ENCODE assay signal across 11 cellular contexts in genomic region chr5:131270809-131271208, GRCh38. TPM values are rescaled to one million over a fixed set of nuclear protein-coding genes. Genes with fewer than 3 reads are reported as not detected.
DNase-seq lines count a peak whose midpoint lies in the region; ATAC-seq, FAIRE-seq and TF ChIP-seq lines count a peak whose summit lies in the region.
"Had no signal": no experiment of that assay in that cellular context is flagged by ENCODE, and none has a peak within 500 bp of the region (broad histone marks: within the 10 kb centered on the region; RNA-seq: fewer than 3 reads in every experiment).

No MANE protein-coding gene starts in this region.

- 66% methylated on average over 2 of the region's 2 CpGs for WGBS in K562 (ENCODE audit: insufficient coverage, low coverage, missing lambda C conversion rate)

- H3K4me2 ChIP-seq in OCI-LY3 (ENCODE audit: low read length) (peak overlapping the region; percentile 94), K562 (ENCODE audit: insufficient read depth, low read length) (no peak overlapping the region)

- H3K27me3 ChIP-seq in OCI-LY3 (ENCODE audit: low read depth, low read length) (no peaks in the 10 kb centered on the region), K562 (ENCODE audit: control insufficient read depth in 2 of 2, insufficient read depth in 2 of 2, low read length in 2 of 2) (no peaks in the 10 kb centered on the region), rectal smooth muscle tissue (ENCODE audit: control insufficient read depth, insufficient read depth, low read length) (no peaks in the 10 kb centered on the region)

- no peak for DNase-seq in activated CD4-positive, alpha-beta T cell treated with anti-CD3 and anti-CD28 coated beads for 36 hours
- no peak for DNase-seq in activated CD4-positive, alpha-beta T cell treated with anti-CD3 and anti-CD28 coated beads for 1 hour
- DNase-seq in K562 (ENCODE audit: extremely low read depth in 1 of 4, low spot score in 3 of 4): no peak
- DNase-seq in GOT3 (lab: John Stamatoyannopoulos, UW): no peak
- no peak for DNase-seq in KG1 (lab: John Stamatoyannopoulos, UW)
- DNase-seq in iPS-NIHi7 (ENCODE audit: extremely low spot score): no peak
- DNase-seq: NCI-H1092 treated with DMSO at 0.1 percent for 48 hours had no signal

- intact Hi-C loops in activated CD4-positive, alpha-beta T cell treated with anti-CD3 and anti-CD28 coated beads for 36 hours (cut with DNase I, micrococcal nuclease): loop anchor here in 1 of 2 experiments (5.0 kb wide), 2 partner anchors 366 to 826 kb away; partner anchors contain the start of gene RAPGEF6
- intact Hi-C loops in K562 (cut with micrococcal nuclease): no loop called here

- POLR2A ChIA-PET in activated CD4-positive, alpha-beta T cell treated with anti-CD3 and anti-CD28 coated beads for 36 hours (lab: Charles Lee): interaction anchor here (1.0 to 1.2 kb wide), 3 partner anchors 11 to 119 kb away, joined by 3 read pairs; no protein-coding TSS in a partner anchor
- POLR2A ChIA-PET in K562 (lab: Yijun Ruan, JAX): interaction anchor here (0.6 to 1.2 kb wide), 5 partner anchors 14 to 630 kb away, joined by 3 to 4 read pairs (median 3); no protein-coding TSS in a partner anchor

- H3K27ac ChIP-seq in OCI-LY3 (ENCODE audit: low read length) (peak overlapping the region; percentile 94), K562 (ENCODE audit: extremely low read depth, low read depth, low read length) (no peak overlapping the region), rectal smooth muscle tissue (ENCODE audit: low read depth, low read length) (no peak overlapping the region)

- TF ChIP-seq POLR2A in K562 (conservative IDR thresholded peaks at IDR 0.05): no peak

- peaks cover 45% of the 10 kb centered on the region for H3K36me3 Mint-ChIP-seq in activated CD4-positive, alpha-beta T cell treated with anti-CD3 and anti-CD28 coated beads for 36 hours (ENCODE audit: low read depth)

- TF ChIP-seq RAD21 in K562 (CRISPR knock-in tag; conservative IDR thresholded peaks at IDR 0.05 in 1 of 2, IDR thresholded peaks at IDR 0.05 in 1 of 2): no peak

- ATAC-seq in activated CD4-positive, alpha-beta T cell treated with anti-CD3 and anti-CD28 coated beads for 36 hours: no peak
- peak; percentile 9; the same call in 2 of the 3 replicates for ATAC-seq in K562

- H2AFZ ChIP-seq in OCI-LY3 (ENCODE audit: low read depth, low read length) (no peak overlapping the region), K562 (ENCODE audit: low read depth, low read length) (no peak overlapping the region)

- H3K4me1 ChIP-seq in OCI-LY3 (ENCODE audit: low read length) (peaks cover 80% of the 10 kb centered on the region), K562 (replicated peaks in 1 of 2; ENCODE audit: control insufficient read depth in 2 of 2, insufficient read depth in 2 of 2, low read length in 2 of 2) (peaks cover 0 to 4% of the 10 kb centered on the region in 2 experiments; a peak in 2 of 5 replicates), rectal smooth muscle tissue (ENCODE audit: control insufficient read depth, insufficient read depth, low read length) (no peaks in the 10 kb centered on the region)

- TF ChIP-seq EP300 in K562 (IDR thresholded peaks at IDR 0.05; ENCODE audit: low read length): no peak

- H3K27ac Mint-ChIP-seq in activated CD4-positive, alpha-beta T cell treated with anti-CD3 and anti-CD28 coated beads for 36 hours: peak overlapping the region; percentile 97

- H3K36me3 ChIP-seq in OCI-LY3 (replicated peaks; ENCODE audit: low read depth, low read length) (peaks cover 14% of the 10 kb centered on the region), K562 (ENCODE audit: control insufficient read depth, insufficient read depth, low read length) (no peaks in the 10 kb centered on the region), rectal smooth muscle tissue (ENCODE audit: control insufficient read depth, insufficient read depth, low read length) (no peaks in the 10 kb centered on the region)

- no peaks in the 10 kb centered on the region for H3K9me3 Mint-ChIP-seq in activated CD4-positive, alpha-beta T cell treated with anti-CD3 and anti-CD28 coated beads for 36 hours (ENCODE audit: low read depth)
- H3K9me3 Mint-ChIP-seq: neural crest cell had no signal

- peak overlapping the region; percentile 71 for H3K4me3 Mint-ChIP-seq in activated CD4-positive, alpha-beta T cell treated with anti-CD3 and anti-CD28 coated beads for 36 hours
- H3K4me3 Mint-ChIP-seq: neural crest cell had no signal

- BruUV-seq in K562 (replicated peaks; lab: Mats Ljungman, UMichigan): TSS peak; percentile 1

- H3K79me2 ChIP-seq in OCI-LY3 (ENCODE audit: low read length) (peaks cover 100% of the 10 kb centered on the region), K562 (ENCODE audit: control insufficient read depth, insufficient read depth, low read length) (peaks cover 93% of the 10 kb centered on the region)

- H3K27me3 Mint-ChIP-seq in activated CD4-positive, alpha-beta T cell treated with anti-CD3 and anti-CD28 coated beads for 36 hours: no peaks in the 10 kb centered on the region

- H4K20me1 ChIP-seq in OCI-LY3 (ENCODE audit: insufficient read depth, low read length) (peaks cover 71% of the 10 kb centered on the region), K562 (replicated peaks; ENCODE audit: control insufficient read depth, insufficient read depth, low read length) (peaks cover 8% of the 10 kb centered on the region)

- CTCF ChIA-PET in activated CD4-positive, alpha-beta T cell treated with anti-CD3 and anti-CD28 coated beads for 36 hours (lab: Charles Lee): interaction anchor here (0.9 to 1.5 kb wide), 6 partner anchors 9 to 111 kb away, joined by 3 to 5 read pairs (median 4); no protein-coding TSS in a partner anchor
- CTCF ChIA-PET in K562 (lab: Yijun Ruan, JAX; ENCODE audit: low intra/inter-chr PET ratio): no interaction called here

- H3K9me1 ChIP-seq in K562 (ENCODE audit: control insufficient read depth, insufficient read depth, low read length): no peaks in the 10 kb centered on the region

- H3K4me1 Mint-ChIP-seq in activated CD4-positive, alpha-beta T cell treated with anti-CD3 and anti-CD28 coated beads for 36 hours: peaks cover 72% of the 10 kb centered on the region

- H3K4me3 ChIP-seq in OCI-LY3 (ENCODE audit: low read length) (peak overlapping the region; percentile 67), K562 (no peak overlapping the region), rectal smooth muscle tissue (ENCODE audit: low read length) (peak overlapping the region; percentile 8)

- FAIRE-seq in K562 (lab: Jason Lieb, UNC): no peak
- FAIRE-seq: colon had no signal

- H3K9me3 ChIP-seq in OCI-LY3 (ENCODE audit: insufficient read depth, low read length) (no peaks in the 10 kb centered on the region), K562 (replicated peaks; ENCODE audit: control insufficient read depth, insufficient read depth, low read depth, low read length) (no peaks in the 10 kb centered on the region)

- no peak for TF ChIP-seq CTCF in OCI-LY3 (IDR thresholded peaks at IDR 0.05; ENCODE audit: low read depth, low read length)
- no peak for TF ChIP-seq CTCF in K562 (IDR thresholded peaks at IDR 0.05 in 2 of 3, conservative IDR thresholded peaks at IDR 0.05 in 1 of 3; ENCODE audit: insufficient read depth in 2 of 3, low read depth in 1 of 3, low read length in 3 of 3)

- H3K9ac ChIP-seq in OCI-LY3 (ENCODE audit: low read length): peak overlapping the region; percentile 58
- no peak overlapping the region for H3K9ac ChIP-seq in K562 (ENCODE audit: insufficient read depth in 1 of 2, low read depth in 2 of 2, low read length in 2 of 2)
- no peak overlapping the region for H3K9ac ChIP-seq in rectal smooth muscle tissue (ENCODE audit: low read length)

- in situ Hi-C loops in K562 (cut with MboI): no loop called here

TF ChIP-seq in K562, 482 proteins besides CTCF, POLR2A, EP300 and RAD21 (continues in another document):
- TF ChIP-seq DIDO1 (tag; IDR thresholded peaks at IDR 0.05; ENCODE audit: low read depth) (no peak), BRD9 (IDR thresholded peaks at IDR 0.05; ENCODE audit: low read depth, partially characterized antibody) (no peak), ZNF699 (CRISPR knock-in tag; IDR thresholded peaks at IDR 0.05; ENCODE audit: insufficient replicate concordance) (no peak), ZNF740 (CRISPR knock-in tag; IDR thresholded peaks at IDR 0.05) (no peak), ZNF740 (tag; IDR thresholded peaks at IDR 0.05) (no peak), POLR3A (IDR thresholded peaks at IDR 0.05; ENCODE audit: borderline replicate concordance, extremely low read depth, insufficient read depth, insufficient read length) (no peak), ZNF121 (CRISPR knock-in tag; conservative IDR thresholded peaks at IDR 0.05) (no peak), ZNF77 (CRISPR knock-in tag; IDR thresholded peaks at IDR 0.05) (no peak), XRCC4 (IDR thresholded peaks at IDR 0.05; ENCODE audit: extremely low read depth, insufficient read depth, insufficient read length) (no peak)

RNA-seq across cellular contexts. Expression of gene CDC42SE2, which starts 7.0 kb away (rescaled TPM):
- total RNA-seq in activated CD4-positive, alpha-beta T cell treated with anti-CD3 and anti-CD28 coated beads for 36 hours: 10 to 100 TPM; 68.3 to 99.6 TPM
- total RNA-seq in K562 (2011; cell fraction: chromatin; rRNA removed; ENCODE audit: low replicate concordance): 14.0 and 31.6 TPM in 2 replicates
- total RNA-seq in K562 (2011; cell fraction: nucleolus; rRNA removed): 8.8 and 11.4 TPM in 2 replicates
- total RNA-seq in K562 (2011; cell fraction: nucleoplasm; rRNA removed): 23.0 and 38.4 TPM in 2 replicates
- total RNA-seq in K562 (2014; rRNA removed) (24.8 and 31.2 TPM in 2 replicates), K562 (2014; rRNA removed; fragmentation: Illumina TruSeq; extraction: Trizol) (40.5 and 46.8 TPM in 2 replicates), K562 (2015; rRNA removed; fragmentation: Illumina TruSeq; extraction: Trizol) (38.0 and 39.7 TPM in 2 replicates), K562 (2021) (32.7 and 34.2 TPM in 2 replicates)
- polyA plus RNA-seq in K562 (2011; rRNA removed) (30.9 and 44.3 TPM in 2 replicates), K562 (2014; fragmentation: Illumina TruSeq; extraction: Trizol) (30.0 and 33.8 TPM in 2 replicates), K562 (2014; fragmentation: Nextera tagmentation; extraction: Ambion mirVana) (10 to 100 TPM; 25.9 to 27.9 TPM), K562 (2014; rRNA removed) (27.6 and 34.3 TPM in 2 replicates)
- polyA plus RNA-seq in K562 (2011; cell fraction: cytosol; rRNA removed): 9.3 and 24.7 TPM in 2 replicates
- polyA plus RNA-seq in K562 (2011; cell fraction: nucleus; rRNA removed): 6.0 and 9.8 TPM in 2 replicates
- polyA plus RNA-seq in K562 (2012): 25.2 and 27.7 TPM in 2 replicates
- polyA minus RNA-seq in K562 (2011; rRNA and poly(A)+ RNA removed): 57.8 and 58.4 TPM in 2 replicates
- 12.7 and 19.6 TPM in 2 replicates for polyA minus RNA-seq in K562 (2011; cell fraction: cytosol; rRNA and poly(A)+ RNA removed)
- 11.4 and 14.8 TPM in 2 replicates for polyA minus RNA-seq in K562 (2011; cell fraction: nucleus; rRNA and poly(A)+ RNA removed)
